In genomic region chr17:70865993-70866804, GRCh38 we compare ENCODE assay signal across 25 cellular contexts.
"Had no signal": no experiment of that assay in that cellular context is flagged by ENCODE, and none has a peak within 500 bp of the region (broad histone marks: within the 10 kb centered on the region; RNA-seq: fewer than 3 reads in every experiment).

No MANE protein-coding gene starts in this region.

- H3K4me3 ChIP-seq: ascending aorta, body of pancreas had no signal

- H3K4me2 ChIP-seq: KMS-11 had no signal

- H3K4me1 Mint-ChIP-seq: activated naive CD8-positive, alpha-beta T cell treated with anti-CD3 and anti-CD28 coated beads, Interleukin-2, amount 50 U/mL, for 24 hours; T-helper 17 cell had no signal

- H3K36me3 Mint-ChIP-seq: activated naive CD4-positive, alpha-beta T cell treated with anti-CD3 and anti-CD28 coated beads, Interleukin-2, amount 50 U/mL, for 72 hours had no signal

- DNase-seq: activated CD4-positive, alpha-beta T cell treated with anti-CD3 and anti-CD28 coated beads for 48 hours; activated CD4-positive, alpha-beta T cell treated with anti-CD3 and anti-CD28 coated beads, Interleukin-2, amount 50 U/mL, for 48 hours; activated CD4-positive, CD25-positive, alpha-beta regulatory T cell treated with anti-CD3 and anti-CD28 coated beads, Interleukin-2, amount 50 U/mL, for 72 hours; activated effector memory CD4-positive, alpha-beta T cell treated with anti-CD3 and anti-CD28 coated beads, Interleukin-2, amount 50 U/mL, for 16 hours; activated naive CD4-positive, alpha-beta T cell treated with Interleukin-2 at 50 U/mL for 16 hours; activated naive CD8-positive, alpha-beta T cell treated with anti-CD3 and anti-CD28 coated beads, Interleukin-2, amount 50 U/mL, for 24 hours; activated T-cell treated with anti-CD3 and anti-CD28 coated beads, Interleukin-2, amount 50 U/mL, for 4 hours; amniotic stem cell; body of pancreas; central memory CD4-positive, alpha-beta T cell; MM.1S; NCI-H1105 treated with DMSO at 0.1 percent for 48 hours; NCI-H1436 treated with DMSO at 0.1 percent for 48 hours; NCI-H187; NCI-H2081 treated with DMSO at 0.1 percent for 48 hours; NCI-H226; NCI-H526 treated with DMSO at 0.1 percent for 48 hours; NCI-H82; SIG-M5; T-helper 17 cell; T-helper 9 cell had no signal

- H3K27me3 Mint-ChIP-seq: activated naive CD8-positive, alpha-beta T cell treated with anti-CD3 and anti-CD28 coated beads, Interleukin-2, amount 50 U/mL, for 24 hours; T-helper 17 cell had no signal

- H3K27me3 ChIP-seq: ascending aorta, body of pancreas had no signal

- H3K27ac ChIP-seq: ascending aorta, body of pancreas, KMS-11 had no signal

- H3K9ac ChIP-seq: KMS-11 had no signal

- ATAC-seq: activated naive CD4-positive, alpha-beta T cell treated with anti-CD3 and anti-CD28 coated beads, Interleukin-2, amount 50 U/mL, for 72 hours; activated naive CD8-positive, alpha-beta T cell treated with anti-CD3 and anti-CD28 coated beads, Interleukin-2, amount 50 U/mL, for 24 hours; activated T-cell treated with anti-CD3 and anti-CD28 coated beads, Interleukin-2, amount 50 U/mL, for 4 hours; body of pancreas; T-helper 17 cell; WTC11 had no signal

- H3K4me3 Mint-ChIP-seq: activated naive CD8-positive, alpha-beta T cell treated with anti-CD3 and anti-CD28 coated beads, Interleukin-2, amount 50 U/mL, for 24 hours; activated T-cell treated with anti-CD3 and anti-CD28 coated beads, Interleukin-2, amount 50 U/mL, for 4 hours; T-helper 17 cell; WTC11 had no signal

- H3K4me1 ChIP-seq: ascending aorta had no signal

- H3K27ac Mint-ChIP-seq: activated naive CD4-positive, alpha-beta T cell treated with anti-CD3 and anti-CD28 coated beads, Interleukin-2, amount 50 U/mL, for 72 hours; activated naive CD8-positive, alpha-beta T cell treated with anti-CD3 and anti-CD28 coated beads, Interleukin-2, amount 50 U/mL, for 24 hours; T-helper 17 cell; WTC11 had no signal

- H3K9me3 ChIP-seq: ascending aorta, body of pancreas had no signal

- H3K36me3 ChIP-seq: ascending aorta had no signal
